In the genomic region with DNA sequence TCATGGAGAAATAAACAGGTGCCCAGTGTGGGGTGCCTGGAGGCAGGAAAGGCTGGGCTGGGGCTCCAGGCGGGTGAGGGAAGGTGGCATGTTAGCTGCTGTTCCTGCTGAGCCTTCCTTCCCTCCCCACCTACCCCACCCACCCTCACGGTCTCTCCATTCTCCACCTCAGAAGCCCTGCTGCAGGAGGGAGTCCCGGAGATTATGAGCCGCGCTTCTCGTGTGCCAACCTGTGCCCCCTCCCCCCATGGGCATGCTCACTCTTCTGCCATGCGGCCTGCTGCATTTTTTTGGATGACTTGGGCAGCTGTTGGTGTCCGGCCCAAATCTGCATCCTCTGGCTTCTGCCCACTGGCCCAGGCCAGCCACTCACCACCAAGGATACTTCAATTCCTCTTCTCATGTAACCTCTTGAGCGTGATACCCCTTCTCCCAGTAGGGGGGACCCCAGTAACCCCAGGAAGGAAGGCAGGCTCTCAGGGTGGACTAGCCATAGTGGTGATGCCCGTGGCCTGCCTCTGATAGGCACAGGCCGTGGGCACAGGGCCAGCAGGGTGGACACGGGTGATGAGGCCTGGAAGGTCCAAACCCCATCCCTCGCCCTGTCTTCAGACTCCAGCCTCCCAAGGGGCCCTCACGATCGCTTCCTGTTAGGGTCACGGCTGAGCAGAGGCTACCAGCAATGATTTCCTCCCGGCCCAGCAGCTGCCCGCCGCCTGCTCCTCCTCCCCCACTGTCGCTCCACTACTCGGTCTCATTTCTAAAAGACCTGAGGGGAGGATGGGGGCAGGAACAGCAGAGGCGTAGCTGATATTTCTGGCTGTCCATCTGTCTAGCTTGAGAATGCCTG, we compare ENCODE assay signal across 17 cellular contexts. TPM values are rescaled to one million over a fixed set of nuclear protein-coding genes. Genes with fewer than 3 reads are reported as not detected.
DNase-seq lines count a peak whose midpoint lies in the region; ATAC-seq and TF ChIP-seq lines count a peak whose summit lies in the region.
"Had no signal": no experiment of that assay in that cellular context is flagged by ENCODE, and none has a peak within 500 bp of the region (broad histone marks: within the 10 kb centered on the region; RNA-seq: fewer than 3 reads in every experiment).

No MANE protein-coding gene starts in this region.

- no peak overlapping the region for H3K4me3 Mint-ChIP-seq in HFFc6
- no peak overlapping the region for H3K4me3 Mint-ChIP-seq in naive thymus-derived CD4-positive, alpha-beta T cell
- H3K4me3 Mint-ChIP-seq: activated CD4-positive, alpha-beta T cell treated with anti-CD3 and anti-CD28 coated beads, Interleukin-2, amount 10 ng/mL, durations not matched to agents 24 days and 14 days; T-helper 1 cell treated with Interleukin-12 subunit alpha and Interleukin-12 subunit beta and Interleukin-4 antibody, amounts not matched to agents 30 μg/mL and 1 μg/mL, for 36 hours had no signal

- H3K27me3 Mint-ChIP-seq in HFFc6 (ENCODE audit: insufficient read depth), result no peaks in the 10 kb centered on the region; the same call in 1 of the 2 replicates
- H3K27me3 Mint-ChIP-seq in naive thymus-derived CD4-positive, alpha-beta T cell, result peaks cover 0 to 8% (median 0%) of the 10 kb centered on the region in 5 donors

- H4K20me1 ChIP-seq in hepatocyte (ENCODE audit: insufficient read depth, poor library complexity, severe bottlenecking), result no peaks in the 10 kb centered on the region
- peaks cover 41% of the 10 kb centered on the region for H4K20me1 ChIP-seq in smooth muscle cell (ENCODE audit: low read depth)

- peak overlapping the region; percentile 77; the same call in 1 of the 2 replicates for H3K27ac Mint-ChIP-seq in HFFc6
- no peak overlapping the region for H3K27ac Mint-ChIP-seq in naive thymus-derived CD4-positive, alpha-beta T cell
- H3K27ac Mint-ChIP-seq: activated CD4-positive, alpha-beta T cell treated with anti-CD3 and anti-CD28 coated beads, Interleukin-2, amount 10 ng/mL, durations not matched to agents 24 days and 14 days; T-helper 1 cell treated with Interleukin-12 subunit alpha and Interleukin-12 subunit beta and Interleukin-4 antibody, amounts not matched to agents 30 μg/mL and 1 μg/mL, for 36 hours had no signal

- no peak overlapping the region for H2AFZ ChIP-seq in hepatocyte
- H2AFZ ChIP-seq in smooth muscle cell (ENCODE audit: low read depth), result no peak overlapping the region

- H3K4me1 ChIP-seq in adrenal gland (replicated peaks in 1 of 2), result peaks cover 5 to 80% of the 10 kb centered on the region in 2 donors
- H3K4me1 ChIP-seq in hepatocyte (ENCODE audit: insufficient read depth), result peaks cover 68% of the 10 kb centered on the region
- peaks cover 55% of the 10 kb centered on the region for H3K4me1 ChIP-seq in smooth muscle cell (ENCODE audit: low read depth)
- no peaks in the 10 kb centered on the region for H3K4me1 ChIP-seq in naive thymus-derived CD4-positive, alpha-beta T cell (ENCODE audit: control insufficient read depth in 2 of 2, insufficient read depth in 2 of 2, low read length in 2 of 2)

- H3F3A ChIP-seq in smooth muscle cell (ENCODE audit: low read depth), result peaks cover 63% of the 10 kb centered on the region

- H3K9me2 ChIP-seq in hepatocyte (replicated peaks; ENCODE audit: insufficient read depth), result no peaks in the 10 kb centered on the region

- peak overlapping the region; percentile 43 for H3K9ac ChIP-seq in smooth muscle cell (ENCODE audit: low read depth)

- H3K4me3 ChIP-seq in adrenal gland (no peak overlapping the region), hepatocyte (no peak overlapping the region), smooth muscle cell (no peak overlapping the region)
- H3K4me3 ChIP-seq in naive thymus-derived CD4-positive, alpha-beta T cell (ENCODE audit: low read length), result no peak overlapping the region
- H3K4me3 ChIP-seq: transverse colon had no signal

- intact Hi-C loops in adrenal gland (cut with DNase I), result no loop called here
- intact Hi-C loops in naive thymus-derived CD4-positive, alpha-beta T cell (cut with micrococcal nuclease), result no loop called here

- WGBS in adrenal gland, 4 donors, result 60 to 89% (median 67%) methylated on average over 15 to 22 of the region's 22 CpGs
- WGBS in hepatocyte (ENCODE audit: low lambda C conversion rate, missing lambda C conversion rate), result 79% methylated on average over 18 of the region's 22 CpGs
- WGBS in smooth muscle cell (ENCODE audit: low lambda C conversion rate), result 59% methylated on average over 21 of the region's 22 CpGs

- TF ChIP-seq CTCF in HFFc6 (IDR thresholded peaks at IDR 0.05) (0 out of 2 replicates have a peak, but pooled peaks have one; percentile 7), adrenal gland (IDR thresholded peaks at IDR 0.05) (no peak), hepatocyte (IDR thresholded peaks at IDR 0.05; ENCODE audit: poor library complexity) (no peak), smooth muscle cell (IDR thresholded peaks at IDR 0.05; ENCODE audit: borderline replicate concordance, insufficient read depth, poor library complexity, severe bottlenecking) (no peak)

- TF ChIP-seq POLR2A in adrenal gland (IDR thresholded peaks at IDR 0.05), result no peak

- H3K9me3 Mint-ChIP-seq in HFFc6, result no peaks in the 10 kb centered on the region
- H3K9me3 Mint-ChIP-seq in naive thymus-derived CD4-positive, alpha-beta T cell, result no peaks in the 10 kb centered on the region
- H3K9me3 Mint-ChIP-seq: activated CD4-positive, alpha-beta T cell treated with anti-CD3 and anti-CD28 coated beads, Interleukin-2, amount 10 ng/mL, durations not matched to agents 24 days and 14 days; T-helper 1 cell treated with Interleukin-12 subunit alpha and Interleukin-12 subunit beta and Interleukin-4 antibody, amounts not matched to agents 30 μg/mL and 1 μg/mL, for 36 hours had no signal

- H3K27me3 ChIP-seq in adrenal gland (no peaks in the 10 kb centered on the region), hepatocyte (no peaks in the 10 kb centered on the region), smooth muscle cell (ENCODE audit: low read depth) (no peaks in the 10 kb centered on the region)
- H3K27me3 ChIP-seq in naive thymus-derived CD4-positive, alpha-beta T cell (ENCODE audit: control insufficient read depth in 2 of 2, insufficient read depth in 2 of 2, low read length in 2 of 2), result no peaks in the 10 kb centered on the region
- H3K27me3 ChIP-seq: transverse colon had no signal

- peaks cover 78% of the 10 kb centered on the region for H3K4me1 Mint-ChIP-seq in HFFc6 (ENCODE audit: low read depth)
- no peaks in the 10 kb centered on the region for H3K4me1 Mint-ChIP-seq in naive thymus-derived CD4-positive, alpha-beta T cell
- H3K4me1 Mint-ChIP-seq: activated CD4-positive, alpha-beta T cell treated with anti-CD3 and anti-CD28 coated beads, Interleukin-2, amount 10 ng/mL, durations not matched to agents 24 days and 14 days had no signal

- DNase-seq in HFFc6, result no peak
- DNase-seq in adrenal gland, result peak in 4 of 7 donors; percentile 28 to 72 (median 51)
- no peak for DNase-seq in hepatocyte (ENCODE audit: low spot score)
- no peak for DNase-seq in smooth muscle cell (lab: John Stamatoyannopoulos, UW; ENCODE audit: unreplicated experiment)
- no peak for DNase-seq in NCI-H1417 (lab: John Stamatoyannopoulos, UW)
- no peak for DNase-seq in naive thymus-derived CD4-positive, alpha-beta T cell
- DNase-seq in G401 (ENCODE audit: low spot score), result no peak
- DNase-seq: activated CD4-positive, alpha-beta T cell treated with anti-CD3 and anti-CD28 coated beads, Interleukin-2, amount 10 ng/mL, durations not matched to agents 24 days and 14 days; activated T-cell treated with anti-CD3 and anti-CD28 coated beads, Interleukin-2, amount 50 U/mL, for 1 hour; EL; midbrain; NCI-H1105; NCI-H345; OCI-M1; transverse colon had no signal

- in situ Hi-C loops in G401 (cut with HindIII; ENCODE audit: low sequenced_read_pairs), result no loop called here

- H3K9me3 ChIP-seq in adrenal gland (replicated peaks in 1 of 3) (no peaks in the 10 kb centered on the region), hepatocyte (ENCODE audit: low read depth) (no peaks in the 10 kb centered on the region), smooth muscle cell (replicated peaks; ENCODE audit: low read depth) (no peaks in the 10 kb centered on the region)
- no peaks in the 10 kb centered on the region for H3K9me3 ChIP-seq in naive thymus-derived CD4-positive, alpha-beta T cell (ENCODE audit: control insufficient read depth in 2 of 3, low read length in 3 of 3)
- H3K9me3 ChIP-seq: transverse colon had no signal

- H3K36me3 ChIP-seq in adrenal gland (replicated peaks in 1 of 2), result no peaks in the 10 kb centered on the region
- H3K36me3 ChIP-seq in hepatocyte (replicated peaks; ENCODE audit: insufficient read depth, low read depth), result no peaks in the 10 kb centered on the region
- H3K36me3 ChIP-seq in smooth muscle cell (ENCODE audit: low read depth), result no peaks in the 10 kb centered on the region
- H3K36me3 ChIP-seq in naive thymus-derived CD4-positive, alpha-beta T cell (ENCODE audit: control insufficient read depth in 2 of 3, insufficient read depth in 3 of 3, low read length in 3 of 3), result no peaks in the 10 kb centered on the region
- H3K36me3 ChIP-seq: transverse colon had no signal

- H3K36me3 Mint-ChIP-seq in HFFc6 (ENCODE audit: low read depth), result no peaks in the 10 kb centered on the region
- no peaks in the 10 kb centered on the region for H3K36me3 Mint-ChIP-seq in naive thymus-derived CD4-positive, alpha-beta T cell

- ATAC-seq in HG02970 (IDR thresholded peaks at IDR 0.05; ENCODE audit: low FRiP score, unreplicated experiment), result no peak
- ATAC-seq in naive thymus-derived CD4-positive, alpha-beta T cell, result no peak

- CTCF ChIA-PET in naive thymus-derived CD4-positive, alpha-beta T cell (lab: Charles Lee), result no interaction called here

- H3K4me2 ChIP-seq in hepatocyte (no peak overlapping the region), smooth muscle cell (peak overlapping the region; percentile 67)

- H3K27ac ChIP-seq in adrenal gland (peak overlapping the region in 4 of 5 donors; percentile 13 to 72 (median 29)), hepatocyte (peak overlapping the region; percentile 74), smooth muscle cell (ENCODE audit: low read depth) (peak overlapping the region; percentile 93)
- H3K27ac ChIP-seq in naive thymus-derived CD4-positive, alpha-beta T cell (ENCODE audit: low read depth, low read length), result no peak overlapping the region

- POLR2A ChIA-PET in naive thymus-derived CD4-positive, alpha-beta T cell (lab: Charles Lee), result interaction anchor here (0.8 kb wide), 1 partner anchor 10 kb away, joined by 3 read pairs; no protein-coding TSS in a partner anchor

- H3K79me2 ChIP-seq in hepatocyte, result peaks cover 49% of the 10 kb centered on the region
- peaks cover 89% of the 10 kb centered on the region for H3K79me2 ChIP-seq in smooth muscle cell (ENCODE audit: low read depth)

RNA-seq across cellular contexts. Expression of gene UNC5B, which starts 27.8 kb away (rescaled TPM):
- total RNA-seq in HFFc6 (2021; fragmentation: NEBNext Ultra II Directional; extraction: Animal tissue kit (Norgen Biotek cat#: 25700)), result 10 to 100 TPM in 1 of 6 experiments, 1 to 10 TPM in 5; 5.2 to 11.6 (median 5.7) TPM
- 10 to 100 TPM in 5 of 8 donors, 1 to 10 TPM in 3; 6.8 to 27.0 (median 10.9) TPM for total RNA-seq in adrenal gland
- 1 to 10 TPM; 3.0 to 7.9 (median 7.3) TPM for polyA plus RNA-seq in adrenal gland
- total RNA-seq in hepatocyte, result 12.4 and 15.5 TPM in 2 replicates
- 10.9 and 12.7 TPM in 2 replicates for polyA plus RNA-seq in hepatocyte
- 89.6 and 92.7 TPM in 2 replicates for total RNA-seq in smooth muscle cell
- polyA plus RNA-seq in smooth muscle cell, result 115 and 142 TPM in 2 replicates
- under 1 TPM in 2 of 5 experiments, not detected in 3; 0.08 TPM for total RNA-seq in naive thymus-derived CD4-positive, alpha-beta T cell
- not detected for polyA plus RNA-seq in naive thymus-derived CD4-positive, alpha-beta T cell
- total RNA-seq in G401 (2014; rRNA removed; shearing (Covaris generic)), result 12.9 and 14.4 TPM in 2 replicates

Comparison
In these comparisons a context has a peak if more than half of its experiments do, and no peak if none do; other contexts are left out.
1. DNase-seq: peak in adrenal gland (4 of 7); none in HFFc6 (single experiment), hepatocyte (single experiment), smooth muscle cell (single experiment), NCI-H1417 (0 of 3), naive thymus-derived CD4-positive, alpha-beta T cell (0 of 9) and G401 (single experiment).
2. RNA of gene UNC5B, which starts 27.8 kb away (total RNA-seq): 89.6 to 92.7 TPM in smooth muscle cell, 12.4 to 15.5 TPM in hepatocyte, 12.9 to 14.4 TPM in G401, 6.8 to 27.0 TPM in adrenal gland and 5.2 to 11.6 TPM in HFFc6; 0.08 TPM in naive thymus-derived CD4-positive, alpha-beta T cell; every median in the first group is over 4 times any median in the second.